1 cellular context compared by ENCODE assay signal in the genomic region with DNA sequence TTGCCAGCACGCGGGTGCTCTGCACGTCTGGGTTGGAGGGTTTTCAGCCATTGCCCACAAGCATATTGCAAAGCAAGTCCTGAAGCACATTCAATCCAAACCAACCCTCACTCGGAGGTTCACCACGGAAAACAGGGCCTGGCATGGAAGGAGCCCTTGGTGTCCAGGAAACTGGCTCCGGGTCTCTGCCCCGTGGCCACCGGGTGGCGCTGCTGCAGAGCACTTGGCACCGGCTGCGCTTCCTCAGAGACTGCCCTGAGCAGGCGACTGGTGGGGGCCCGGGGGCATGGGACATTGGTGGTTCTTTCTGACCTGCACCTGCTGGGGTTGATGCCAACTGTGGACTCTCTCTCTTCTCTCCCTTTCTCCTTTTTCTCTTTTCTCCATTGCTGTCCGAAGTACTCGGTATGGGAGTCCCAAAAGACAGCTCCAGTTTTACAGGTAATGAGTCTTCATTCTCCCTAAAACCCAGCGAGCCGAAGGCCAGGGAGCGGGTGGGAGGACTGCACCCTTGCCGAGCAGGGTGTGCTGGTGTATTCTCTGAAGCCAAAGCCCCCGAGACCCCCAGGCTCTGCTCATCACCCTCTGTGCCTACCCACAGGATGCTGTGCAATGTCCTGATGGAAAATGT.
TF ChIP-seq lines count a peak whose summit lies in the region.

No MANE protein-coding gene starts in this region.

TF ChIP-seq in HepG2, 621 proteins besides CTCF, POLR2A, EP300 and RAD21 (continued from another document):
- TF ChIP-seq ZNF687 (CRISPR knock-in tag; IDR thresholded peaks at IDR 0.05) (peak; percentile 32; the same call in 1 of the 2 replicates), SOX6 (IDR thresholded peaks at IDR 0.05) (no peak), SOX6 (CRISPR knock-in tag; IDR thresholded peaks at IDR 0.05) (no peak), STAG1 (CRISPR knock-in tag; IDR thresholded peaks at IDR 0.05) (peak; percentile 66)
